Comparison of ENCODE assay signal across 19 cellular contexts in genomic region chr7:112365551-112365950, GRCh38.
DNase-seq lines count a peak whose midpoint lies in the region; ATAC-seq and TF ChIP-seq lines count a peak whose summit lies in the region.
"Had no signal": no experiment of that assay in that cellular context is flagged by ENCODE, and none has a peak within 500 bp of the region (broad histone marks: within the 10 kb centered on the region; RNA-seq: fewer than 3 reads in every experiment).

No MANE protein-coding gene starts in this region.

- no peaks in the 10 kb centered on the region for H3K79me2 ChIP-seq in H9 (ENCODE audit: insufficient read depth, low read length)

- H3K14ac ChIP-seq in H9 (ENCODE audit: insufficient read depth, low read length) = no peak overlapping the region

- intact Hi-C loops in right lobe of liver (cut with DNase I) = no loop called here

- no peak overlapping the region for H2BK15ac ChIP-seq in H9 (ENCODE audit: low read depth, low read length)

- no peak overlapping the region for H3K9ac ChIP-seq in H9 (ENCODE audit: extremely low read depth, insufficient read length, low read length)
- H3K9ac ChIP-seq: BLaER1 had no signal

- no peak overlapping the region for H4K91ac ChIP-seq in H9 (ENCODE audit: insufficient read length, low read depth, low read length)

- H3T11ph ChIP-seq in H9 (ENCODE audit: low read length) = no peak overlapping the region

- no peak for TF ChIP-seq CTCF in right lobe of liver (IDR thresholded peaks at IDR 0.05)
- TF ChIP-seq CTCF in H9 (conservative IDR thresholded peaks at IDR 0.05) = no peak

- no peak overlapping the region for H4K5ac ChIP-seq in H9 (ENCODE audit: insufficient read length, low read depth, low read length)

- no peak for TF ChIP-seq POLR2A in right lobe of liver (IDR thresholded peaks at IDR 0.05)

- H3K4me3 ChIP-seq in right lobe of liver = no peak overlapping the region
- H3K4me3 ChIP-seq: BLaER1, GM12878 had no signal

- no peak overlapping the region for H3K4me3 Mint-ChIP-seq in H9
- H3K4me3 Mint-ChIP-seq: CD14-positive monocyte; CD4-positive, CD25-positive, alpha-beta regulatory T cell; CD8-positive, alpha-beta T cell had no signal

- H3K27ac ChIP-seq in right lobe of liver = no peak overlapping the region
- H3K27ac ChIP-seq in H9 (ENCODE audit: insufficient read length, low read depth, low read length) = no peak overlapping the region
- H3K27ac ChIP-seq: BLaER1 had no signal

- H2BK12ac ChIP-seq in H9 (ENCODE audit: insufficient read length, low read depth, low read length) = no peak overlapping the region

- peaks cover 17 to 19% of the 10 kb centered on the region in 2 experiments for H3K4me1 Mint-ChIP-seq in H9
- H3K4me1 Mint-ChIP-seq: CD14-positive monocyte; CD4-positive, CD25-positive, alpha-beta regulatory T cell had no signal

- no peaks in the 10 kb centered on the region for H3K9me3 Mint-ChIP-seq in H9
- H3K9me3 Mint-ChIP-seq: CD8-positive, alpha-beta T cell had no signal

- H3K36me3 ChIP-seq in right lobe of liver = no peaks in the 10 kb centered on the region
- H3K36me3 ChIP-seq: BE2C, BLaER1 had no signal

- H4K20me1 ChIP-seq in H9 (ENCODE audit: control insufficient read depth, insufficient read depth, insufficient read length) = no peaks in the 10 kb centered on the region
- H4K20me1 ChIP-seq: BLaER1 had no signal

- H4K8ac ChIP-seq in H9 (replicated peaks; ENCODE audit: insufficient read length, low read depth, low read length) = no peak overlapping the region

- no peak overlapping the region for H2BK120ac ChIP-seq in H9 (ENCODE audit: low read depth, low read length, poor library complexity, severe bottlenecking)

- no peaks in the 10 kb centered on the region for H3K27me3 Mint-ChIP-seq in H9 (ENCODE audit: low read depth)

- H3K4me2 ChIP-seq in H9 (ENCODE audit: insufficient read depth, insufficient read length, low read length) = no peak overlapping the region
- H3K4me2 ChIP-seq: BLaER1 had no signal

- H2BK5ac ChIP-seq in H9 (ENCODE audit: insufficient read length, low read length) = no peak overlapping the region

- H3K23ac ChIP-seq in H9 (ENCODE audit: insufficient read length, low read depth, low read length) = no peak overlapping the region

- DNase-seq in DMS 273 treated with DMSO at 0.1 percent for 48 hours (lab: John Stamatoyannopoulos, UW) = peak; percentile 16
- peak; percentile 31 to 83 for DNase-seq in NCI-H524 (lab: John Stamatoyannopoulos, UW)
- DNase-seq in cerebellar cortex (ENCODE audit: low spot score) = peak; percentile 71
- no peak for DNase-seq in retina
- DNase-seq in right lobe of liver = no peak
- no peak for DNase-seq in H9
- DNase-seq: 8988T; ACHN; BE2C; Caco-2; Calu3; CD4-positive, CD25-positive, alpha-beta regulatory T cell; CD8-positive, alpha-beta T cell; DMS79 treated with DMSO at 0.1 percent for 48 hours; GDM1 had no signal

- no peak overlapping the region for H3K18ac ChIP-seq in H9 (ENCODE audit: insufficient read length, low read depth, low read length)

- H3K4me1 ChIP-seq in right lobe of liver (no peaks in the 10 kb centered on the region), H9 (ENCODE audit: insufficient read depth, low read length) (no peaks in the 10 kb centered on the region)
- H3K4me1 ChIP-seq: BLaER1, Caco-2 had no signal

- H3K23me2 ChIP-seq in H9 (ENCODE audit: insufficient read length, low read depth, low read length, poor library complexity, severe bottlenecking) = no peaks in the 10 kb centered on the region

- H3K4ac ChIP-seq in H9 (ENCODE audit: low read depth, low read length) = no peak overlapping the region

- no peaks in the 10 kb centered on the region for H3K79me1 ChIP-seq in H9 (ENCODE audit: insufficient read depth, low read depth, low read length, poor library complexity, severe bottlenecking)

- H3K27me3 ChIP-seq in right lobe of liver = no peaks in the 10 kb centered on the region
- no peaks in the 10 kb centered on the region for H3K27me3 ChIP-seq in H9 (ENCODE audit: insufficient read depth, low read length)
- H3K27me3 ChIP-seq: BE2C, BLaER1 had no signal

- WGBS in right lobe of liver (ENCODE audit: insufficient coverage, low coverage, low lambda C conversion rate, missing lambda C conversion rate) = 83% methylated on average over 3 of the region's 3 CpGs
- no CpG with 5 or more reads among the region's 3 CpGs for WGBS in H9 (ENCODE audit: extremely low coverage, insufficient read length, low lambda C conversion rate)

- H3K27ac Mint-ChIP-seq in H9 = no peak overlapping the region
- H3K27ac Mint-ChIP-seq: CD4-positive, CD25-positive, alpha-beta regulatory T cell; CD8-positive, alpha-beta T cell had no signal

- no peak overlapping the region for H2AFZ ChIP-seq in H9 (ENCODE audit: low read length)

- no peak overlapping the region for H2AK5ac ChIP-seq in H9 (ENCODE audit: insufficient read length, low read length)

- H3K36me3 Mint-ChIP-seq in H9 (ENCODE audit: insufficient read depth in 1 of 3, low read depth in 3 of 3) = no peaks in the 10 kb centered on the region
- H3K36me3 Mint-ChIP-seq: CD14-positive monocyte; CD4-positive, CD25-positive, alpha-beta regulatory T cell; CD8-positive, alpha-beta T cell had no signal

- no peak overlapping the region for H2BK20ac ChIP-seq in H9 (ENCODE audit: low read depth, low read length, poor library complexity, severe bottlenecking)

- H3K56ac ChIP-seq in H9 (ENCODE audit: insufficient read length, low read depth, low read length) = no peak overlapping the region

- H3K9me3 ChIP-seq in right lobe of liver (no peaks in the 10 kb centered on the region), H9 (ENCODE audit: control insufficient read depth, low read depth, low read length) (no peaks in the 10 kb centered on the region)
- H3K9me3 ChIP-seq: BE2C, BLaER1, Caco-2 had no signal

- ATAC-seq in right lobe of liver (no peak), HG03159 (IDR thresholded peaks at IDR 0.05; ENCODE audit: unreplicated experiment) (no peak)
- ATAC-seq: CD8-positive, alpha-beta T cell; GM12878 had no signal

Comparison
In these comparisons a context has a peak if more than half of its experiments do, and no peak if none do; other contexts are left out.
1. DNase-seq: peak in DMS 273 treated with DMSO at 0.1 percent for 48 hours (single experiment), NCI-H524 (2 of 2) and cerebellar cortex (single experiment); none in retina (single experiment), right lobe of liver (0 of 3) and H9 (single experiment).